ENCODE assay signal across 25 cellular contexts in genomic region chr12:93612719-93613228, GRCh38. TPM values are rescaled to one million over a fixed set of nuclear protein-coding genes. Genes with fewer than 3 reads are reported as not detected.
DNase-seq lines count a peak whose midpoint lies in the region; ATAC-seq and TF ChIP-seq lines count a peak whose summit lies in the region.
"Had no signal": no experiment of that assay in that cellular context is flagged by ENCODE, and none has a peak within 500 bp of the region (broad histone marks: within the 10 kb centered on the region; RNA-seq: fewer than 3 reads in every experiment).

No MANE protein-coding gene starts in this region.

- intact Hi-C loops in Right ventricle myocardium superior (cut with DNase I) (no loop called here), cardiac septum (cut with DNase I) (no loop called here), sigmoid colon (cut with DNase I) (no loop called here)

- peak; percentile 18 for ATAC-seq in Right ventricle myocardium superior (ENCODE audit: poor library complexity)
- ATAC-seq: CD8-positive, alpha-beta T cell; HCT116; HepG2; SK-N-SH treated with all-trans-retinoic acid at 6 μM for 48 hours had no signal

- H3K4me1 ChIP-seq in sigmoid colon, result no peaks in the 10 kb centered on the region
- H3K4me1 ChIP-seq: SJCRH30 had no signal

- H3K36me3 ChIP-seq in sigmoid colon, result no peaks in the 10 kb centered on the region
- H3K36me3 ChIP-seq: SJCRH30 had no signal

- in situ Hi-C loops in KBM-7 (cut with MboI; ENCODE audit: low pct_unique_long_range_greater_than_20kb, low sequenced_read_pairs), result no loop called here

- 41 to 57% methylated on average over 4 of the region's 4 CpGs for WGBS in sigmoid colon, 2 donors

- DNase-seq in Right ventricle myocardium superior (no peak), cardiac septum (ENCODE audit: low spot score) (no peak), KBM-7 (peak; percentile 82), medulla oblongata (ENCODE audit: extremely low spot score) (peak; percentile 64), putamen (ENCODE audit: low spot score) (peak; percentile 52), amniotic stem cell (lab: John Stamatoyannopoulos, UW) (no peak), sigmoid colon (no peak), cerebellar nuclear complex (lab: John Stamatoyannopoulos, UW) (no peak)
- DNase-seq: CD8-positive, alpha-beta T cell; DMS79 treated with DMSO at 0.1 percent for 48 hours; GF-D8; Kasumi-1; NCI-H1105; NCI-H1436 treated with DMSO at 0.1 percent for 48 hours; NCI-H1930; NCI-H2107; NCI-H446; NCI-H524 treated with DMSO at 0.1 percent for 48 hours; NCI-H774; SJCRH30 had no signal

- H3K4me3 ChIP-seq in sigmoid colon, result no peak overlapping the region
- H3K4me3 ChIP-seq: SJCRH30 had no signal

- TF ChIP-seq CTCF in sigmoid colon (IDR thresholded peaks at IDR 0.05), result no peak

- no peaks in the 10 kb centered on the region for H3K27me3 ChIP-seq in sigmoid colon
- H3K27me3 ChIP-seq: SJCRH30 had no signal

- no peak for TF ChIP-seq EP300 in sigmoid colon (IDR thresholded peaks at IDR 0.05)

- TF ChIP-seq POLR2A in sigmoid colon (IDR thresholded peaks at IDR 0.05), result no peak

- no peaks in the 10 kb centered on the region for H3K9me3 ChIP-seq in sigmoid colon
- H3K9me3 ChIP-seq: SJCRH30 had no signal

- H3K27ac ChIP-seq in sigmoid colon, result no peak overlapping the region
- H3K27ac ChIP-seq: C4-2B, HL-60, SJCRH30 had no signal

RNA-seq across cellular contexts. Expression of gene SOCS2, which starts 40.3 kb away (rescaled TPM):
- 6.0 TPM for total RNA-seq in Right ventricle myocardium superior
- total RNA-seq in cardiac septum, result 40.3 TPM
- 100 to 1,000 TPM in 2 of 4 donors, 10 to 100 TPM in 2; 75.2 to 118 (median 98.1) TPM for total RNA-seq in sigmoid colon
- 10 to 100 TPM; 17.5 to 27.3 (median 24.6) TPM for polyA plus RNA-seq in sigmoid colon

Comparison
In these comparisons a context has a peak if more than half of its experiments do, and no peak if none do; other contexts are left out.
1. DNase-seq: peak in KBM-7 (single experiment), medulla oblongata (single experiment) and putamen (single experiment); none in Right ventricle myocardium superior (single experiment), cardiac septum (single experiment), amniotic stem cell (single experiment), sigmoid colon (single experiment) and cerebellar nuclear complex (0 of 2).